10 cellular contexts compared by ENCODE assay signal in the genomic region with DNA sequence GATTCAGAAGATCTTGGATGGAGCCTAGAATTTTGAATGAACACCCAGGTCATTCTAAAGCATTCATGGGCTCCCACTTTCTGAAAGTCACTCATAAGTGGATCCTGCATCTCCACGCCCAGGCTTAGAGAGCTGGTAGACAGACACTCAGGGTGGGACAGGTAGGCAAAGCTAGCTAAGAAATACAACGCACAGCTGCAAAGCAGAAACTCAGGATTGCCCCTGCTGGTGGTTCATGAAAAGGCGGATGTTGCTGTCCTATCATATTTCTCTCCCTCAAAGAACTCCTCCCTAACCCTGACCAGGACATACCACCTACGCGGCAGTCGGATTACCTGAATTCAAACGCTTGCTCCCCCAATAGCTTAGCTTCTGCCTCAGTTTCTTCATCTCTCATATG.
DNase-seq lines count a peak whose midpoint lies in the region; FAIRE-seq and TF ChIP-seq lines count a peak whose summit lies in the region.
"Had no signal": no experiment of that assay in that cellular context is flagged by ENCODE, and none has a peak within 500 bp of the region (broad histone marks: within the 10 kb centered on the region; RNA-seq: fewer than 3 reads in every experiment).

No MANE protein-coding gene starts in this region.

- no peak overlapping the region for H3K27ac Mint-ChIP-seq in astrocyte (ENCODE audit: unreplicated experiment)
- H3K27ac Mint-ChIP-seq in mesothelial cell of epicardium: no peak overlapping the region
- H3K27ac Mint-ChIP-seq: activated CD4-positive, alpha-beta T cell treated with anti-CD3 and anti-CD28 coated beads, Interleukin-2, amount 10 ng/mL, durations not matched to agents 7 days and 5 days had no signal

- peaks cover 9% of the 10 kb centered on the region for H4K20me1 ChIP-seq in astrocyte (ENCODE audit: insufficient read depth, low read length)

- DNase-seq in ELR (ENCODE audit: low read depth): peak; percentile 24
- DNase-seq in HT-29 (ENCODE audit: low spot score): peak; percentile 55
- DNase-seq in astrocyte (ENCODE audit: low read depth): no peak
- no peak for DNase-seq in mesothelial cell of epicardium (ENCODE audit: low spot score in 2 of 2, unreplicated experiment in 2 of 2)
- no peak for DNase-seq in glomerular visceral epithelial cell (ENCODE audit: extremely low spot score)
- no peak for DNase-seq in NCI-H2227 (lab: John Stamatoyannopoulos, UW; ENCODE audit: unreplicated experiment)
- no peak for DNase-seq in spleen
- DNase-seq: activated CD4-positive, alpha-beta T cell treated with anti-CD3 and anti-CD28 coated beads, Interleukin-2, amount 10 ng/mL, durations not matched to agents 7 days and 5 days; lower lobe of right lung had no signal

- intact Hi-C loops in spleen (cut with DNase I; ENCODE audit: low total_unique reads): no loop called here

- TF ChIP-seq CTCF in astrocyte (IDR thresholded peaks at IDR 0.05; ENCODE audit: insufficient read depth, low read depth, low read length): peak; percentile 14
- peak; percentile 49 for TF ChIP-seq CTCF in mesothelial cell of epicardium (IDR thresholded peaks at IDR 0.05; ENCODE audit: unreplicated experiment)
- no peak for TF ChIP-seq CTCF in spleen (IDR thresholded peaks at IDR 0.05 in 8 of 11, conservative IDR thresholded peaks at IDR 0.05 in 3 of 11)

- H3K4me3 Mint-ChIP-seq in astrocyte (ENCODE audit: unreplicated experiment) (no peak overlapping the region), mesothelial cell of epicardium (no peak overlapping the region)
- H3K4me3 Mint-ChIP-seq: activated CD4-positive, alpha-beta T cell treated with anti-CD3 and anti-CD28 coated beads, Interleukin-2, amount 10 ng/mL, durations not matched to agents 7 days and 5 days had no signal

- H3K9me3 Mint-ChIP-seq in astrocyte (ENCODE audit: unreplicated experiment): no peaks in the 10 kb centered on the region
- no peaks in the 10 kb centered on the region for H3K9me3 Mint-ChIP-seq in mesothelial cell of epicardium
- H3K9me3 Mint-ChIP-seq: activated CD4-positive, alpha-beta T cell treated with anti-CD3 and anti-CD28 coated beads, Interleukin-2, amount 10 ng/mL, durations not matched to agents 7 days and 5 days had no signal

- H3K36me3 ChIP-seq in astrocyte (ENCODE audit: insufficient read depth, low read length): no peaks in the 10 kb centered on the region
- no peaks in the 10 kb centered on the region for H3K36me3 ChIP-seq in spleen
- H3K36me3 ChIP-seq: lower lobe of right lung, right atrium auricular region had no signal

- peaks cover 25% of the 10 kb centered on the region for H3K79me2 ChIP-seq in astrocyte (ENCODE audit: insufficient read depth, low read length)

- WGBS in spleen, 5 donors: 89 to 92% (median 90%) methylated on average over 7 of the region's 7 CpGs

- no peaks in the 10 kb centered on the region for H3K36me3 Mint-ChIP-seq in astrocyte (ENCODE audit: low read depth, unreplicated experiment)
- H3K36me3 Mint-ChIP-seq in mesothelial cell of epicardium: no peaks in the 10 kb centered on the region

- H2AFZ ChIP-seq in astrocyte (ENCODE audit: low read depth, low read length): no peak overlapping the region

- H3K9ac ChIP-seq in astrocyte (ENCODE audit: low read length): no peak overlapping the region

- H3K4me2 ChIP-seq in astrocyte (ENCODE audit: low read length): no peak overlapping the region

- H3K4me1 Mint-ChIP-seq in astrocyte (ENCODE audit: low read depth, unreplicated experiment) (peaks cover 27% of the 10 kb centered on the region), mesothelial cell of epicardium (peaks cover 17% of the 10 kb centered on the region)
- H3K4me1 Mint-ChIP-seq: activated CD4-positive, alpha-beta T cell treated with anti-CD3 and anti-CD28 coated beads, Interleukin-2, amount 10 ng/mL, durations not matched to agents 7 days and 5 days had no signal

- no peak overlapping the region for H3K4me3 ChIP-seq in astrocyte (ENCODE audit: insufficient read depth, low read depth, low read length)
- no peak overlapping the region for H3K4me3 ChIP-seq in spleen
- H3K4me3 ChIP-seq: lower lobe of right lung, right atrium auricular region had no signal

- H3K27ac ChIP-seq in astrocyte (ENCODE audit: low read depth, low read length) (no peak overlapping the region), spleen (no peak overlapping the region)
- H3K27ac ChIP-seq: lower lobe of right lung, right atrium auricular region had no signal

- no peaks in the 10 kb centered on the region for H3K9me3 ChIP-seq in astrocyte (ENCODE audit: insufficient read depth, low read depth, low read length)
- H3K9me3 ChIP-seq in spleen: no peaks in the 10 kb centered on the region
- H3K9me3 ChIP-seq: lower lobe of right lung, right atrium auricular region had no signal

- no peak for FAIRE-seq in astrocyte (lab: Jason Lieb, UNC)

- H3K27me3 Mint-ChIP-seq in astrocyte (ENCODE audit: low read depth, unreplicated experiment): no peaks in the 10 kb centered on the region
- no peaks in the 10 kb centered on the region for H3K27me3 Mint-ChIP-seq in mesothelial cell of epicardium (ENCODE audit: low read depth)

- no peaks in the 10 kb centered on the region for H3K4me1 ChIP-seq in astrocyte (ENCODE audit: insufficient read depth, low read length)
- no peaks in the 10 kb centered on the region for H3K4me1 ChIP-seq in spleen

- TF ChIP-seq POLR2A in spleen (IDR thresholded peaks at IDR 0.05): no peak

- H3K27me3 ChIP-seq in astrocyte (ENCODE audit: insufficient read depth, low read length) (no peaks in the 10 kb centered on the region), spleen (replicated peaks in 1 of 7) (no peaks in the 10 kb centered on the region)
- H3K27me3 ChIP-seq: right atrium auricular region had no signal

Comparison
In these comparisons a context has a peak if more than half of its experiments do, and no peak if none do; other contexts are left out.
1. DNase-seq: peak in ELR (single experiment) and HT-29 (single experiment); none in astrocyte (single experiment), mesothelial cell of epicardium (0 of 2), glomerular visceral epithelial cell (single experiment), NCI-H2227 (single experiment) and spleen (single experiment).
2. CTCF ChIP-seq: peak in astrocyte (single experiment) and mesothelial cell of epicardium (single experiment); none in spleen (0 of 11).